8 cellular contexts compared by ENCODE assay signal in the genomic region with DNA sequence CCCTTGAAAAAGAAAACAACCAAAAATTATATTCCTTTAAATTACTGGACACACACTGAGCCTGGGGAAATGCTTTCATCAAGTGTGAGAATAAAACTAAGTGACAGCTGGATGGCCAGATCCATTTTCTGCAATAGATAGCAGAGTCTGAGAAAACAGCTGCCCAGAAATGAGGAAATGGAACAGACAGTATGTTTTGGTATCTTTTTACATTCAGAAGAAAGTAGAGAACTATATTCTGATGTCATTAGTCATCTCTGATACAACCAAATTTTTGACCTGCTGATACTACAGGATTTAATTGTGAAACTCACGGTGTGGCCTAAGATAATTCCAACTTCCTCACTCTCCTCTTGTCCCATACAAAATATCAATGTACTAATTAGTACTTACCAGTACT.
DNase-seq lines count a peak whose midpoint lies in the region; ATAC-seq and TF ChIP-seq lines count a peak whose summit lies in the region.
"Had no signal": no experiment of that assay in that cellular context is flagged by ENCODE, and none has a peak within 500 bp of the region (broad histone marks: within the 10 kb centered on the region; RNA-seq: fewer than 3 reads in every experiment).

No MANE protein-coding gene starts in this region.

- peak overlapping the region; percentile 54 to 100; a peak in 3 of 4 replicates for H3K27ac ChIP-seq in SK-N-SH (ENCODE audit: low read depth in 2 of 2, low read length in 1 of 2)

- H3K9me2 ChIP-seq in SK-N-SH = no peaks in the 10 kb centered on the region

- CTCF ChIA-PET in SK-N-SH (lab: Yijun Ruan, JAX) = interaction anchor here (1.1 kb wide), 1 partner anchor 16 kb away, joined by 3 read pairs; no protein-coding TSS in a partner anchor

- H2AFZ ChIP-seq in SK-N-SH (ENCODE audit: low read depth) = no peak overlapping the region

- H3K4me1 ChIP-seq in SK-N-SH (ENCODE audit: control insufficient read depth in 1 of 2, insufficient read depth in 2 of 2, low read depth in 1 of 2, low read length in 1 of 2) = peaks cover 2 to 51% of the 10 kb centered on the region in 2 experiments; a peak in 3 of 4 replicates

- DNase-seq in SK-N-SH (no peak), skeletal muscle cell (ENCODE audit: low read depth) (peak; percentile 63), ecto neural progenitor cell (ENCODE audit: low spot score) (no peak), hepatic stellate cell (ENCODE audit: low spot score) (no peak), NCI-H2081 treated with DMSO at 0.1 percent for 48 hours (lab: John Stamatoyannopoulos, UW) (no peak)
- DNase-seq: T-helper 9 cell had no signal

- H3K27me3 ChIP-seq in SK-N-SH (ENCODE audit: insufficient read depth) = no peaks in the 10 kb centered on the region

- peaks cover 83% of the 10 kb centered on the region for H3F3A ChIP-seq in SK-N-SH (replicated peaks; ENCODE audit: insufficient read depth)

- no peak overlapping the region for H3K4me3 ChIP-seq in SK-N-SH (ENCODE audit: low read depth in 2 of 2, low read length in 1 of 2)
- no peak overlapping the region for H3K4me3 ChIP-seq in skeletal muscle cell (ENCODE audit: low read depth, low read length)

- TF ChIP-seq RAD21 in SK-N-SH (IDR thresholded peaks at IDR 0.05; ENCODE audit: low read length) = no peak

- H4K20me1 ChIP-seq in SK-N-SH (ENCODE audit: insufficient read depth) = peaks cover 92% of the 10 kb centered on the region

- H3K36me3 ChIP-seq in SK-N-SH (replicated peaks in 1 of 2; ENCODE audit: control insufficient read depth in 1 of 2, insufficient read depth in 2 of 2, low read length in 1 of 2) = peaks cover 6 to 62% of the 10 kb centered on the region in 2 experiments

- POLR2A ChIA-PET in SK-N-SH (lab: Yijun Ruan, JAX) = no interaction called here

- TF ChIP-seq EP300 in SK-N-SH (IDR thresholded peaks at IDR 0.05; ENCODE audit: borderline replicate concordance in 1 of 2, low read depth in 1 of 2, low read length in 1 of 2) = no peak

- 11% methylated on average over 1 of the region's 1 CpG for WGBS in SK-N-SH (ENCODE audit: low lambda C conversion rate)

- no peaks in the 10 kb centered on the region for H3K9me3 ChIP-seq in SK-N-SH

- no peak for TF ChIP-seq CTCF in SK-N-SH (IDR thresholded peaks at IDR 0.05)

- H3K4me2 ChIP-seq in SK-N-SH = peak overlapping the region; percentile 9

- ATAC-seq in GM19395 (IDR thresholded peaks at IDR 0.05; ENCODE audit: unreplicated experiment) = peak; percentile 91
- ATAC-seq in HG02981 (IDR thresholded peaks at IDR 0.05; ENCODE audit: unreplicated experiment) = peak; percentile 82

- peak overlapping the region; percentile 36; the same call in 1 of the 2 replicates for H3K9ac ChIP-seq in SK-N-SH

- H3K79me2 ChIP-seq in SK-N-SH (ENCODE audit: insufficient read depth) = peaks cover 100% of the 10 kb centered on the region

TF ChIP-seq in SK-N-SH, 30 proteins besides CTCF, POLR2A, EP300 and RAD21 (continues in another document):
- TF ChIP-seq NRF1 (IDR thresholded peaks at IDR 0.05; ENCODE audit: low read depth, low read length) (no peak), FOXJ3 (CRISPR knock-in tag; IDR thresholded peaks at IDR 0.05) (no peak), SMC3 (IDR thresholded peaks at IDR 0.05; ENCODE audit: low read depth, low read length) (no peak), FOXM1 (IDR thresholded peaks at IDR 0.05; ENCODE audit: low read depth) (no peak), TAF1 (IDR thresholded peaks at IDR 0.05; ENCODE audit: borderline replicate concordance, low read depth, low read length) (no peak), SIN3A (IDR thresholded peaks at IDR 0.05; ENCODE audit: borderline replicate concordance, low read depth, low read length) (0 out of 2 replicates have a peak, but pooled peaks have one; percentile 50), TEAD4 (IDR thresholded peaks at IDR 0.05; ENCODE audit: borderline replicate concordance, insufficient read depth) (no peak; the same call in 1 of the 2 replicates), FOSL2 (IDR thresholded peaks at IDR 0.05; ENCODE audit: borderline replicate concordance, low read depth) (peak; percentile 40; the same call in 1 of the 2 replicates), JUND (IDR thresholded peaks at IDR 0.05) (peak; percentile 36; the same call in 1 of the 2 replicates), EZH2phosphoT487 (IDR thresholded peaks at IDR 0.05; ENCODE audit: borderline replicate concordance, low read depth) (no peak), NFIC (IDR thresholded peaks at IDR 0.05; ENCODE audit: borderline replicate concordance) (no peak; the same call in 1 of the 2 replicates), GABPA (IDR thresholded peaks at IDR 0.05; ENCODE audit: low read depth) (no peak), ELF1 (IDR thresholded peaks at IDR 0.05) (peak; percentile 45; the same call in 1 of the 2 replicates)
- TF ChIP-seq, protein P1, sequence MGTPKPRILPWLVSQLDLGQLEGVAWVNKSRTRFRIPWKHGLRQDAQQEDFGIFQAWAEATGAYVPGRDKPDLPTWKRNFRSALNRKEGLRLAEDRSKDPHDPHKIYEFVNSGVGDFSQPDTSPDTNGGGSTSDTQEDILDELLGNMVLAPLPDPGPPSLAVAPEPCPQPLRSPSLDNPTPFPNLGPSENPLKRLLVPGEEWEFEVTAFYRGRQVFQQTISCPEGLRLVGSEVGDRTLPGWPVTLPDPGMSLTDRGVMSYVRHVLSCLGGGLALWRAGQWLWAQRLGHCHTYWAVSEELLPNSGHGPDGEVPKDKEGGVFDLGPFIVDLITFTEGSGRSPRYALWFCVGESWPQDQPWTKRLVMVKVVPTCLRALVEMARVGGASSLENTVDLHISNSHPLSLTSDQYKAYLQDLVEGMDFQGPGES (IDR thresholded peaks at IDR 0.05; ENCODE audit: low read depth, low read length) = no peak
- TF ChIP-seq, protein P2, sequence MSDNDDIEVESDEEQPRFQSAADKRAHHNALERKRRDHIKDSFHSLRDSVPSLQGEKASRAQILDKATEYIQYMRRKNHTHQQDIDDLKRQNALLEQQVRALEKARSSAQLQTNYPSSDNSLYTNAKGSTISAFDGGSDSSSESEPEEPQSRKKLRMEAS (IDR thresholded peaks at IDR 0.05; ENCODE audit: low read depth) = 0 out of 2 replicates have a peak, but pooled peaks have one; percentile 19
- TF ChIP-seq, protein P3, sequence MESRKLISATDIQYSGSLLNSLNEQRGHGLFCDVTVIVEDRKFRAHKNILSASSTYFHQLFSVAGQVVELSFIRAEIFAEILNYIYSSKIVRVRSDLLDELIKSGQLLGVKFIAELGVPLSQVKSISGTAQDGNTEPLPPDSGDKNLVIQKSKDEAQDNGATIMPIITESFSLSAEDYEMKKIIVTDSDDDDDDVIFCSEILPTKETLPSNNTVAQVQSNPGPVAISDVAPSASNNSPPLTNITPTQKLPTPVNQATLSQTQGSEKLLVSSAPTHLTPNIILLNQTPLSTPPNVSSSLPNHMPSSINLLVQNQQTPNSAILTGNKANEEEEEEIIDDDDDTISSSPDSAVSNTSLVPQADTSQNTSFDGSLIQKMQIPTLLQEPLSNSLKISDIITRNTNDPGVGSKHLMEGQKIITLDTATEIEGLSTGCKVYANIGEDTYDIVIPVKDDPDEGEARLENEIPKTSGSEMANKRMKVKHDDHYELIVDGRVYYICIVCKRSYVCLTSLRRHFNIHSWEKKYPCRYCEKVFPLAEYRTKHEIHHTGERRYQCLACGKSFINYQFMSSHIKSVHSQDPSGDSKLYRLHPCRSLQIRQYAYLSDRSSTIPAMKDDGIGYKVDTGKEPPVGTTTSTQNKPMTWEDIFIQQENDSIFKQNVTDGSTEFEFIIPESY (IDR thresholded peaks at IDR 0.05; ENCODE audit: borderline replicate concordance, low read depth) = no peak
- TF ChIP-seq, protein P4, sequence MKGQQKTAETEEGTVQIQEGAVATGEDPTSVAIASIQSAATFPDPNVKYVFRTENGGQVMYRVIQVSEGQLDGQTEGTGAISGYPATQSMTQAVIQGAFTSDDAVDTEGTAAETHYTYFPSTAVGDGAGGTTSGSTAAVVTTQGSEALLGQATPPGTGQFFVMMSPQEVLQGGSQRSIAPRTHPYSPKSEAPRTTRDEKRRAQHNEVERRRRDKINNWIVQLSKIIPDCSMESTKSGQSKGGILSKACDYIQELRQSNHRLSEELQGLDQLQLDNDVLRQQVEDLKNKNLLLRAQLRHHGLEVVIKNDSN (IDR thresholded peaks at IDR 0.05; ENCODE audit: borderline replicate concordance, low read depth) = no peak
- TF ChIP-seq, protein P5, sequence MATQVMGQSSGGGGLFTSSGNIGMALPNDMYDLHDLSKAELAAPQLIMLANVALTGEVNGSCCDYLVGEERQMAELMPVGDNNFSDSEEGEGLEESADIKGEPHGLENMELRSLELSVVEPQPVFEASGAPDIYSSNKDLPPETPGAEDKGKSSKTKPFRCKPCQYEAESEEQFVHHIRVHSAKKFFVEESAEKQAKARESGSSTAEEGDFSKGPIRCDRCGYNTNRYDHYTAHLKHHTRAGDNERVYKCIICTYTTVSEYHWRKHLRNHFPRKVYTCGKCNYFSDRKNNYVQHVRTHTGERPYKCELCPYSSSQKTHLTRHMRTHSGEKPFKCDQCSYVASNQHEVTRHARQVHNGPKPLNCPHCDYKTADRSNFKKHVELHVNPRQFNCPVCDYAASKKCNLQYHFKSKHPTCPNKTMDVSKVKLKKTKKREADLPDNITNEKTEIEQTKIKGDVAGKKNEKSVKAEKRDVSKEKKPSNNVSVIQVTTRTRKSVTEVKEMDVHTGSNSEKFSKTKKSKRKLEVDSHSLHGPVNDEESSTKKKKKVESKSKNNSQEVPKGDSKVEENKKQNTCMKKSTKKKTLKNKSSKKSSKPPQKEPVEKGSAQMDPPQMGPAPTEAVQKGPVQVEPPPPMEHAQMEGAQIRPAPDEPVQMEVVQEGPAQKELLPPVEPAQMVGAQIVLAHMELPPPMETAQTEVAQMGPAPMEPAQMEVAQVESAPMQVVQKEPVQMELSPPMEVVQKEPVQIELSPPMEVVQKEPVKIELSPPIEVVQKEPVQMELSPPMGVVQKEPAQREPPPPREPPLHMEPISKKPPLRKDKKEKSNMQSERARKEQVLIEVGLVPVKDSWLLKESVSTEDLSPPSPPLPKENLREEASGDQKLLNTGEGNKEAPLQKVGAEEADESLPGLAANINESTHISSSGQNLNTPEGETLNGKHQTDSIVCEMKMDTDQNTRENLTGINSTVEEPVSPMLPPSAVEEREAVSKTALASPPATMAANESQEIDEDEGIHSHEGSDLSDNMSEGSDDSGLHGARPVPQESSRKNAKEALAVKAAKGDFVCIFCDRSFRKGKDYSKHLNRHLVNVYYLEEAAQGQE (IDR thresholded peaks at IDR 0.05; ENCODE audit: low read depth, low read length) = no peak
- TF ChIP-seq, protein P6, sequence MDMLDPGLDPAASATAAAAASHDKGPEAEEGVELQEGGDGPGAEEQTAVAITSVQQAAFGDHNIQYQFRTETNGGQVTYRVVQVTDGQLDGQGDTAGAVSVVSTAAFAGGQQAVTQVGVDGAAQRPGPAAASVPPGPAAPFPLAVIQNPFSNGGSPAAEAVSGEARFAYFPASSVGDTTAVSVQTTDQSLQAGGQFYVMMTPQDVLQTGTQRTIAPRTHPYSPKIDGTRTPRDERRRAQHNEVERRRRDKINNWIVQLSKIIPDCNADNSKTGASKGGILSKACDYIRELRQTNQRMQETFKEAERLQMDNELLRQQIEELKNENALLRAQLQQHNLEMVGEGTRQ (IDR thresholded peaks at IDR 0.05; ENCODE audit: borderline replicate concordance, low read depth, low read length) = no peak
